In the genomic region with DNA sequence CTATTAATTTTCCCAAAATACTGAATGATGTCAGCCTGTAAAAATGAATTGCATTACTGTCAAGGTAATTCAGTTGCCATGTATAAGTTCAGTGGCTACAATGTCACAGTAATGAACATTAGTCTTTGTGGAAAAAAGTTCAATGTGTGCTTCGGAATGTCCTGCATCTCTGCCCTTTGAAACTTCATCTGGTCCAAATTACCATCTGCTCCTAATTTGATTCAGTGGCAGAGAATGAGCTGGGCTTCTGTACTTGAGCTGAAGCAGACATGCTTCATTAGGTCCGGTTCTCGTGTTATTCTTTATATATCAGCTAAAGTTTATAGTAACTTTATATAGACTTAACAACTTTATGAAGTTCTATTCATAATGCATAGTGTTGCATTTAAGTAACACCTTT, we compare ENCODE assay signal across 21 cellular contexts.
A peak's percentile ranks its signal among the peaks of the same experiment; 100 is the strongest.
DNase-seq lines count a peak whose midpoint lies in the region; ATAC-seq and TF ChIP-seq lines count a peak whose summit lies in the region.
"Had no signal": no experiment of that assay in that cellular context is flagged by ENCODE, and none has a peak within 500 bp of the region (broad histone marks: within the 10 kb centered on the region; RNA-seq: fewer than 3 reads in every experiment).

No MANE protein-coding gene starts in this region.

- H3K9me3 Mint-ChIP-seq in chondrocyte (ENCODE audit: low read depth): no peaks in the 10 kb centered on the region
- H3K9me3 Mint-ChIP-seq: H9 had no signal

- POLR2A ChIA-PET in PC-3 (lab: Charles Lee; ENCODE audit: unreplicated experiment): no interaction called here

- H3K4me1 ChIP-seq in PC-3 (ENCODE audit: insufficient read depth, low read length): no peaks in the 10 kb centered on the region
- H3K4me1 ChIP-seq: SJCRH30 had no signal

- H2AFZ ChIP-seq in PC-3 (ENCODE audit: low read length): no peak overlapping the region

- H3K4me3 ChIP-seq in fibroblast of the aortic adventitia (ENCODE audit: low read depth, low read length): no peak overlapping the region
- H3K4me3 ChIP-seq in PC-3 (ENCODE audit: low read length): no peak overlapping the region
- H3K4me3 ChIP-seq: SJCRH30 had no signal

- no peaks in the 10 kb centered on the region for H3K27me3 ChIP-seq in PC-3 (ENCODE audit: low read length)
- H3K27me3 ChIP-seq: SJCRH30 had no signal

- H3F3A ChIP-seq in PC-3 (ENCODE audit: low read length, unreplicated experiment): no peaks in the 10 kb centered on the region

- intact Hi-C loops in PC-3 (cut with micrococcal nuclease): no loop called here

- no peaks in the 10 kb centered on the region for H3K9me2 ChIP-seq in PC-3 (replicated peaks; ENCODE audit: low read length)

- H3K27ac ChIP-seq in PC-3 (ENCODE audit: low read length): no peak overlapping the region
- H3K27ac ChIP-seq: SJCRH30 had no signal

- DNase-seq in AG08395 (ENCODE audit: low spot score) (peak; percentile 60), HCEC 1CT (peak; percentile 4), chondrocyte (ENCODE audit: low spot score) (no peak), fibroblast of the aortic adventitia (ENCODE audit: low read depth) (peak; percentile 14), NCI-H2227 treated with DMSO at 0.1 percent for 48 hours (lab: John Stamatoyannopoulos, UW) (no peak), PC-3 (no peak)
- no peak for DNase-seq in activated CD4-positive, alpha-beta T cell treated with anti-CD3 and anti-CD28 coated beads for 4 hours
- DNase-seq: C1 segment of cervical spinal cord, DND-41, GF-D8, H9, Kasumi-1, MM.1S, NCI-H1105, NCI-H187, NCI-H446, NCI-H69, OCI-M1, SJCRH30 had no signal

- ATAC-seq in PC-3 (no peak), GM21526 (IDR thresholded peaks at IDR 0.05; ENCODE audit: low FRiP score, unreplicated experiment) (no peak)

- H3K4me1 Mint-ChIP-seq in chondrocyte (ENCODE audit: low read depth): peaks cover 54% of the 10 kb centered on the region
- H3K4me1 Mint-ChIP-seq: H9, IgD-negative memory B cell had no signal

- H3K9ac ChIP-seq in PC-3 (ENCODE audit: low read length): no peak overlapping the region

- H3K4me3 Mint-ChIP-seq in chondrocyte (ENCODE audit: unreplicated experiment): no peak overlapping the region
- H3K4me3 Mint-ChIP-seq: H9, IgD-negative memory B cell had no signal

- TF ChIP-seq CTCF in chondrocyte (IDR thresholded peaks at IDR 0.05) (no peak), fibroblast of the aortic adventitia (IDR thresholded peaks at IDR 0.05; ENCODE audit: insufficient read depth, low read length) (no peak), PC-3 (conservative IDR thresholded peaks at IDR 0.05; ENCODE audit: low read depth, low read length) (no peak)

- H3K36me3 Mint-ChIP-seq in chondrocyte (ENCODE audit: low read depth): no peaks in the 10 kb centered on the region
- H3K36me3 Mint-ChIP-seq: IgD-negative memory B cell had no signal

- no peak overlapping the region for H3K4me2 ChIP-seq in PC-3 (ENCODE audit: low read length)

- peak overlapping the region; percentile 51 for H3K27ac Mint-ChIP-seq in chondrocyte (ENCODE audit: unreplicated experiment)
- H3K27ac Mint-ChIP-seq: H9, IgD-negative memory B cell had no signal

- H3K9me3 ChIP-seq in PC-3 (ENCODE audit: low read length): no peaks in the 10 kb centered on the region
- H3K9me3 ChIP-seq: SJCRH30 had no signal

- no peaks in the 10 kb centered on the region for H3K36me3 ChIP-seq in PC-3 (ENCODE audit: low read depth, low read length)
- H3K36me3 ChIP-seq: SJCRH30 had no signal

- no peaks in the 10 kb centered on the region for H3K79me2 ChIP-seq in PC-3 (ENCODE audit: low read length)

- BruUV-seq in PC-3 (replicated peaks; lab: Mats Ljungman, UMichigan): no TSS peak

- CTCF ChIA-PET in PC-3 (lab: Charles Lee): no interaction called here

- no peaks in the 10 kb centered on the region for H4K20me1 ChIP-seq in PC-3 (ENCODE audit: low read length)

- H3K27me3 Mint-ChIP-seq in chondrocyte (ENCODE audit: low read depth): no peaks in the 10 kb centered on the region

Comparison
In these comparisons a context has a peak if more than half of its experiments do, and no peak if none do; other contexts are left out.
1. DNase-seq: peak in AG08395 (single experiment), HCEC 1CT (single experiment) and fibroblast of the aortic adventitia (single experiment); none in chondrocyte (single experiment), NCI-H2227 treated with DMSO at 0.1 percent for 48 hours (single experiment), PC-3 (single experiment) and activated CD4-positive, alpha-beta T cell treated with anti-CD3 and anti-CD28 coated beads for 4 hours (0 of 2).